18 cellular contexts compared by ENCODE assay signal in genomic region chr12:109608270-109608669, GRCh38. TPM values are rescaled to one million over a fixed set of nuclear protein-coding genes. Genes with fewer than 3 reads are reported as not detected.
DNase-seq lines count a peak whose midpoint lies in the region; ATAC-seq and TF ChIP-seq lines count a peak whose summit lies in the region.
"Had no signal": no experiment of that assay in that cellular context is flagged by ENCODE, and none has a peak within 500 bp of the region (broad histone marks: within the 10 kb centered on the region; RNA-seq: fewer than 3 reads in every experiment).

No MANE protein-coding gene starts in this region.

- no peak overlapping the region for H3K27ac ChIP-seq in HEK293 (ENCODE audit: extremely low read depth, low read depth, low read length)
- H3K27ac ChIP-seq: BLaER1 had no signal

- POLR2A ChIA-PET in HEK293 (lab: Yijun Ruan, JAX), result no interaction called here

- H3K4me3 Mint-ChIP-seq in endothelial cell (ENCODE audit: unreplicated experiment), result peak overlapping the region; percentile 16
- H3K4me3 Mint-ChIP-seq in stimulated activated effector memory CD8-positive, alpha-beta T cell treated with anti-CD3 and anti-CD28 coated beads, Interleukin-12 subunit alpha, Interleukin-12 subunit beta, amount 100 ng/mL, for 72 hours, result no peak overlapping the region

- H3K9me3 Mint-ChIP-seq in endothelial cell (ENCODE audit: unreplicated experiment), result no peaks in the 10 kb centered on the region
- no peaks in the 10 kb centered on the region for H3K9me3 Mint-ChIP-seq in stimulated activated effector memory CD8-positive, alpha-beta T cell treated with anti-CD3 and anti-CD28 coated beads, Interleukin-12 subunit alpha, Interleukin-12 subunit beta, amount 100 ng/mL, for 72 hours
- H3K9me3 Mint-ChIP-seq: CD4-positive, CD25-positive, alpha-beta regulatory T cell had no signal

- no peaks in the 10 kb centered on the region for H3K36me3 ChIP-seq in HEK293 (ENCODE audit: control insufficient read depth in 2 of 2, insufficient read depth in 1 of 2, low read length in 2 of 2)
- H3K36me3 ChIP-seq: BLaER1 had no signal

- no peak overlapping the region for H3K4me3 ChIP-seq in HEK293 (ENCODE audit: low read depth, low read length)
- H3K4me3 ChIP-seq: BLaER1 had no signal

- H3K27ac Mint-ChIP-seq in endothelial cell (ENCODE audit: unreplicated experiment), result no peak overlapping the region
- H3K27ac Mint-ChIP-seq in stimulated activated effector memory CD8-positive, alpha-beta T cell treated with anti-CD3 and anti-CD28 coated beads, Interleukin-12 subunit alpha, Interleukin-12 subunit beta, amount 100 ng/mL, for 72 hours, result no peak overlapping the region

- DNase-seq in NCI-H2171 treated with DMSO at 0.1 percent for 48 hours (lab: John Stamatoyannopoulos, UW) (peak; percentile 33), NCI-H2171 (lab: John Stamatoyannopoulos, UW) (no peak), endothelial cell (ENCODE audit: low spot score) (no peak), NCI-H2107 treated with DMSO at 0.1 percent for 48 hours (lab: John Stamatoyannopoulos, UW; ENCODE audit: unreplicated experiment) (no peak), cerebellar nuclear complex (lab: John Stamatoyannopoulos, UW) (no peak)
- DNase-seq in stimulated activated effector memory CD8-positive, alpha-beta T cell treated with anti-CD3 and anti-CD28 coated beads, Interleukin-12 subunit alpha, Interleukin-12 subunit beta, amount 100 ng/mL, for 72 hours (ENCODE audit: low spot score in 2 of 2), result no peak
- DNase-seq: CD4-positive, CD25-positive, alpha-beta regulatory T cell; Karpas-422; NCI-H1092 treated with DMSO at 0.1 percent for 48 hours; NCI-H1436; NCI-H187; NCI-H2107; NCI-H345; NCI-H748 treated with DMSO at 0.1 percent for 48 hours; NK-92 treated with Interleukin-12 subunit alpha and Interleukin-12 subunit beta, amount 100 ng/mL, for 24 hours; PC-3 had no signal

- H3K27me3 Mint-ChIP-seq in endothelial cell (ENCODE audit: unreplicated experiment), result peaks cover 1% of the 10 kb centered on the region

- no peaks in the 10 kb centered on the region for H3K4me1 Mint-ChIP-seq in endothelial cell (ENCODE audit: unreplicated experiment)
- H3K4me1 Mint-ChIP-seq in stimulated activated effector memory CD8-positive, alpha-beta T cell treated with anti-CD3 and anti-CD28 coated beads, Interleukin-12 subunit alpha, Interleukin-12 subunit beta, amount 100 ng/mL, for 72 hours, result peaks cover 13% of the 10 kb centered on the region
- H3K4me1 Mint-ChIP-seq: CD4-positive, CD25-positive, alpha-beta regulatory T cell had no signal

- CTCF ChIA-PET in HEK293 (lab: Yijun Ruan, JAX), result interaction anchor here (0.6 to 1.4 kb wide), 3 partner anchors 10 to 222 kb away, joined by 3 to 5 read pairs (median 3); no protein-coding TSS in a partner anchor

- ATAC-seq in stimulated activated effector memory CD8-positive, alpha-beta T cell treated with anti-CD3 and anti-CD28 coated beads, Interleukin-12 subunit alpha, Interleukin-12 subunit beta, amount 100 ng/mL, for 72 hours, result peak; percentile 58
- ATAC-seq: PC-3 had no signal

- H3K36me3 Mint-ChIP-seq in endothelial cell (ENCODE audit: low read depth, unreplicated experiment), result no peaks in the 10 kb centered on the region
- no peaks in the 10 kb centered on the region for H3K36me3 Mint-ChIP-seq in stimulated activated effector memory CD8-positive, alpha-beta T cell treated with anti-CD3 and anti-CD28 coated beads, Interleukin-12 subunit alpha, Interleukin-12 subunit beta, amount 100 ng/mL, for 72 hours
- H3K36me3 Mint-ChIP-seq: CD4-positive, CD25-positive, alpha-beta regulatory T cell had no signal

- no peaks in the 10 kb centered on the region for H3K9me3 ChIP-seq in HEK293 (ENCODE audit: control insufficient read depth, insufficient read depth, low read depth, low read length)
- H3K9me3 ChIP-seq: BLaER1 had no signal

- H3K4me1 ChIP-seq in HEK293 (ENCODE audit: control insufficient read depth, insufficient read depth, low read length), result no peaks in the 10 kb centered on the region

- TF ChIP-seq CTCF in HEK293 (tag by site-specific recombination; IDR thresholded peaks at IDR 0.05), result no peak
- TF ChIP-seq CTCF in endothelial cell (IDR thresholded peaks at IDR 0.05; ENCODE audit: unreplicated experiment), result no peak

TF ChIP-seq in HEK293, 187 proteins besides CTCF, POLR2A, EP300 and RAD21:
- TF ChIP-seq ZNF558 (tag by site-specific recombination; IDR thresholded peaks at IDR 0.05) (no peak), ZNF670 (tag by site-specific recombination; IDR thresholded peaks at IDR 0.05; ENCODE audit: low read depth) (no peak), ATF2 (tag by site-specific recombination; IDR thresholded peaks at IDR 0.05; ENCODE audit: low read depth) (0 out of 2 replicates have a peak, but pooled peaks have one; percentile 6), ZNF148 (tag by site-specific recombination; IDR thresholded peaks at IDR 0.05; ENCODE audit: borderline replicate concordance) (no peak)

RNA-seq across cellular contexts. Expression of gene MVK, which starts 34.7 kb away (rescaled TPM):
- 40.7 TPM for total RNA-seq in endothelial cell (ENCODE audit: unreplicated experiment)

RNA-seq across cellular contexts. Expression of gene MMAB, which starts 35.0 kb away (rescaled TPM):
- 41.6 TPM for total RNA-seq in endothelial cell (ENCODE audit: unreplicated experiment)
